ENCODE assay signal across 20 cellular contexts in the genomic region with DNA sequence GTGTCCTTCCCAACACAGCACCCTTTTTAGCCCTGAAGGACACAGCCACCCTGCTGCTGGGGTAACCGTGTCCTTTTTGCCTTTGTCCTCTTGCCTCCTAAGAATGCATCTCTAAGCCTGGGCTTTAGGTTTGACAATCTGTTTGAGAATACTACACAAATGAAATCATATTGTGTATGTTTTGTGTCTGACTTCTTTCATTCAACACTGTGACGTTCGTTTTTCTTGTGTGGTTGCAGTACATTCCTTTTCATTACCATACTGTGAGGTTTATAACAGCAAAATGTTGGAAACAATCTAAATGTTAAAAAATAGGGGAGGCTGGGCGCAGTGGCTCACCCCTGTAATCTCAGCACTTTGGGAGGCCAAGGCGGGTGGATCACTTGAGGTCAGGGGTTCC. TPM values are rescaled to one million over a fixed set of nuclear protein-coding genes. Genes with fewer than 3 reads are reported as not detected.
A peak's percentile ranks its signal among the peaks of the same experiment; 100 is the strongest.
DNase-seq lines count a peak whose midpoint lies in the region; ATAC-seq, FAIRE-seq and TF ChIP-seq lines count a peak whose summit lies in the region.
"Had no signal": no experiment of that assay in that cellular context is flagged by ENCODE, and none has a peak within 500 bp of the region (broad histone marks: within the 10 kb centered on the region; RNA-seq: fewer than 3 reads in every experiment).

No MANE protein-coding gene starts in this region.

- no peak overlapping the region for H2AK9ac ChIP-seq in IMR-90 (replicated peaks; ENCODE audit: low read depth, low read length, poor library complexity)

- CTCF ChIA-PET in IMR-90 (lab: Yijun Ruan, JAX) = no interaction called here
- CTCF ChIA-PET in WTC11 (lab: Charles Lee) = no interaction called here

- dilution Hi-C loops in IMR-90 (cut with HindIII; ENCODE audit: low sequenced_read_pairs, unreplicated experiment) (no loop called here), keratinocyte (cut with MboI; ENCODE audit: extremely low pct_ligation_motif_present, low sequenced_read_pairs) (no loop called here)

- ATAC-seq in IMR-90 (ENCODE audit: low read depth) = peak; percentile 18
- ATAC-seq in WTC11 = no peak
- ATAC-seq in T-helper 17 cell = no peak
- ATAC-seq: GM23338 had no signal

- no peak overlapping the region for H3K18ac ChIP-seq in IMR-90 (ENCODE audit: low read depth, low read length)
- H3K18ac ChIP-seq in mesendoderm (ENCODE audit: low read length) = no peak overlapping the region

- TF ChIP-seq RAD21 in IMR-90 (IDR thresholded peaks at IDR 0.05; ENCODE audit: low read length) = no peak

- H3K9me1 ChIP-seq in IMR-90 (ENCODE audit: insufficient read depth, low read length) = peaks cover 23% of the 10 kb centered on the region
- H3K9me1 ChIP-seq in keratinocyte (ENCODE audit: control insufficient read depth, extremely low read depth, insufficient read depth, low read length) = no peaks in the 10 kb centered on the region

- H2AK5ac ChIP-seq in IMR-90 (ENCODE audit: low read depth, low read length) = 0 out of 2 replicates have a peak overlapping the region, but pooled peaks have one; percentile 43
- H2AK5ac ChIP-seq in mesendoderm (ENCODE audit: low read length) = no peak overlapping the region

- H3K27me3 Mint-ChIP-seq in WTC11 (ENCODE audit: low read depth) (no peaks in the 10 kb centered on the region), T-helper 17 cell (peaks cover 16% of the 10 kb centered on the region)
- H3K27me3 Mint-ChIP-seq: CD4-positive, alpha-beta T cell had no signal

- no peaks in the 10 kb centered on the region for H3K36me3 Mint-ChIP-seq in WTC11
- H3K36me3 Mint-ChIP-seq in T-helper 17 cell (ENCODE audit: low read depth) = peaks cover 4% of the 10 kb centered on the region

- POLR2A ChIA-PET in IMR-90 (lab: Charles Lee; ENCODE audit: unreplicated experiment) (no interaction called here), WTC11 (lab: Charles Lee) (no interaction called here)

- H3K36me3 ChIP-seq in IMR-90 (ENCODE audit: control insufficient read depth, insufficient read depth, low read length) (no peaks in the 10 kb centered on the region), keratinocyte (ENCODE audit: control insufficient read depth in 2 of 2, extremely low read depth in 1 of 2, insufficient read depth in 2 of 2, low read length in 2 of 2) (no peaks in the 10 kb centered on the region), mesendoderm (ENCODE audit: control insufficient read depth, insufficient read depth, low read length) (no peaks in the 10 kb centered on the region)
- H3K36me3 ChIP-seq: BE2C had no signal

- no peak for FAIRE-seq in keratinocyte (lab: Jason Lieb, UNC)
- FAIRE-seq: A204.1, H54 had no signal

- H3K4me1 Mint-ChIP-seq in WTC11 = no peaks in the 10 kb centered on the region; the same call in 1 of the 2 replicates
- peaks cover 32% of the 10 kb centered on the region for H3K4me1 Mint-ChIP-seq in T-helper 17 cell

- no peaks in the 10 kb centered on the region for H3K9me3 Mint-ChIP-seq in WTC11
- H3K9me3 Mint-ChIP-seq: CD4-positive, alpha-beta T cell; GM23338 had no signal

- no TSS peak for BruUV-seq in IMR-90 (replicated peaks; lab: Mats Ljungman, UMichigan)

- H4K8ac ChIP-seq in IMR-90 (ENCODE audit: low read depth in 2 of 2, low read length in 2 of 2) = no peak overlapping the region
- no peak overlapping the region for H4K8ac ChIP-seq in mesendoderm (ENCODE audit: low read depth, low read length)

- H3K56ac ChIP-seq in IMR-90 (ENCODE audit: extremely low read depth, insufficient read depth, low read length) (no peak overlapping the region), mesendoderm (ENCODE audit: low read length) (no peak overlapping the region)

- H2BK15ac ChIP-seq in IMR-90 (ENCODE audit: low read depth, low read length) (0 out of 3 replicates have a peak overlapping the region, but pooled peaks have one; percentile 65), mesendoderm (replicated peaks; ENCODE audit: low read depth) (no peak overlapping the region)

- H3K4me2 ChIP-seq in IMR-90 (ENCODE audit: low read depth, low read length) (no peak overlapping the region), keratinocyte (ENCODE audit: control insufficient read depth, extremely low read depth, insufficient read depth, low read depth, low read length) (no peak overlapping the region), mesendoderm (ENCODE audit: low read length) (no peak overlapping the region)
- H3K4me2 ChIP-seq: GM23338 had no signal

- H3K4ac ChIP-seq in IMR-90 (ENCODE audit: low read depth, low read length) (no peak overlapping the region), mesendoderm (ENCODE audit: low read depth, low read length) (no peak overlapping the region)

- intact Hi-C loops in IMR-90 (cut with micrococcal nuclease) = no loop called here

- H2BK5ac ChIP-seq in IMR-90 (ENCODE audit: low read depth, low read length, poor library complexity, severe bottlenecking) = no peak overlapping the region
- H2BK5ac ChIP-seq in mesendoderm (ENCODE audit: low read length) = no peak overlapping the region

- no peaks in the 10 kb centered on the region for H3K79me1 ChIP-seq in IMR-90 (ENCODE audit: low read depth in 1 of 2, low read length in 2 of 2)
- no peaks in the 10 kb centered on the region for H3K79me1 ChIP-seq in mesendoderm (ENCODE audit: low read length)

- in situ Hi-C loops in IMR-90 (cut with MboI; ENCODE audit: low sequenced_read_pairs) = no loop called here

- H2BK120ac ChIP-seq in IMR-90 (ENCODE audit: low read depth, low read length) = no peak overlapping the region
- H2BK120ac ChIP-seq in mesendoderm (ENCODE audit: low read depth, low read length) = no peak overlapping the region

- no peak overlapping the region for H4K5ac ChIP-seq in IMR-90 (ENCODE audit: low read depth, low read length)
- H4K5ac ChIP-seq in mesendoderm (ENCODE audit: low read length) = no peak overlapping the region

- DNase-seq in IMR-90 = peak; percentile 57
- no peak for DNase-seq in WTC11 (ENCODE audit: low spot score)
- DNase-seq in choroid plexus epithelial cell (ENCODE audit: low read depth) = peak; percentile 37
- no peak for DNase-seq in keratinocyte (ENCODE audit: low read depth, low spot score)
- DNase-seq in mesendoderm = no peak
- DNase-seq in NK-92 (lab: John Stamatoyannopoulos, UW; ENCODE audit: unreplicated experiment) = no peak
- no peak for DNase-seq in CD1c-positive myeloid dendritic cell (ENCODE audit: extremely low spot score)
- DNase-seq in T-helper 17 cell = no peak
- DNase-seq: ACHN; BE2C; C1 segment of cervical spinal cord; Caco-2; CD4-positive, alpha-beta T cell; DMS153; DMS79; GF-D8; HCEC 1CT had no signal

- no peak overlapping the region for H3K14ac ChIP-seq in IMR-90 (replicated peaks; ENCODE audit: low read depth, low read length)

- H3K79me2 ChIP-seq in keratinocyte (ENCODE audit: control insufficient read depth, insufficient read depth, low read length) (no peaks in the 10 kb centered on the region), mesendoderm (ENCODE audit: control insufficient read depth, insufficient read depth, low read length) (no peaks in the 10 kb centered on the region)

- no peak overlapping the region; the same call in 1 of the 2 replicates for H2BK20ac ChIP-seq in IMR-90 (ENCODE audit: low read depth, low read length)

- H3K4me3 ChIP-seq in IMR-90 (ENCODE audit: insufficient read depth, low read depth, low read length) (no peak overlapping the region), choroid plexus epithelial cell (ENCODE audit: low read depth, low read length) (no peak overlapping the region), keratinocyte (ENCODE audit: control insufficient read depth in 2 of 3, extremely low read depth in 1 of 3, insufficient read depth in 2 of 3, low read depth in 1 of 3, low read length in 3 of 3) (no peak overlapping the region), mesendoderm (ENCODE audit: low read length) (no peak overlapping the region)
- H3K4me3 ChIP-seq: GM23338 had no signal

- H3K4me3 Mint-ChIP-seq in WTC11 = no peak overlapping the region
- H3K4me3 Mint-ChIP-seq in T-helper 17 cell = no peak overlapping the region
- H3K4me3 Mint-ChIP-seq: CD4-positive, alpha-beta T cell; GM23338 had no signal

- TF ChIP-seq CTCF in IMR-90 (conservative IDR thresholded peaks at IDR 0.05; ENCODE audit: low read depth, low read length) = no peak
- TF ChIP-seq CTCF in WTC11 (IDR thresholded peaks at IDR 0.05) = no peak
- no peak for TF ChIP-seq CTCF in choroid plexus epithelial cell (conservative IDR thresholded peaks at IDR 0.05; ENCODE audit: low read depth, low read length)
- no peak for TF ChIP-seq CTCF in keratinocyte (optimal IDR thresholded peaks at IDR 0.05 in 1 of 3, IDR thresholded peaks at IDR 0.05 in 1 of 3, conservative IDR thresholded peaks at IDR 0.05 in 1 of 3; ENCODE audit: extremely low read depth in 1 of 3, insufficient read depth in 2 of 3, low read length in 3 of 3)

- H3K4me1 ChIP-seq in IMR-90 (ENCODE audit: control insufficient read depth, insufficient read depth, low read length) = peaks cover 8% of the 10 kb centered on the region
- H3K4me1 ChIP-seq in keratinocyte (ENCODE audit: control insufficient read depth, extremely low read depth, insufficient read depth, low read length) = peaks cover 25% of the 10 kb centered on the region
- no peaks in the 10 kb centered on the region for H3K4me1 ChIP-seq in mesendoderm (ENCODE audit: control insufficient read depth, low read depth, low read length)
- H3K4me1 ChIP-seq: BE2C, Caco-2 had no signal

- no peaks in the 10 kb centered on the region for H3K9me3 ChIP-seq in IMR-90 (ENCODE audit: control insufficient read depth, insufficient read depth, low read length)
- no peaks in the 10 kb centered on the region for H3K9me3 ChIP-seq in keratinocyte (ENCODE audit: control insufficient read depth, low read depth, low read length)
- no peaks in the 10 kb centered on the region for H3K9me3 ChIP-seq in T-helper 17 cell (ENCODE audit: control insufficient read depth, low read length, poor library complexity, severe bottlenecking)
- H3K9me3 ChIP-seq: BE2C, Caco-2 had no signal

- H3K23ac ChIP-seq in IMR-90 (ENCODE audit: low read depth, low read length) = no peak overlapping the region
- no peak overlapping the region for H3K23ac ChIP-seq in mesendoderm (ENCODE audit: low read length)

- no peak overlapping the region for H3K9ac ChIP-seq in IMR-90 (ENCODE audit: low read depth, low read length)
- no peak overlapping the region for H3K9ac ChIP-seq in keratinocyte (ENCODE audit: control insufficient read depth, extremely low read depth, insufficient read depth, low read length)
- H3K9ac ChIP-seq in mesendoderm (ENCODE audit: low read length) = no peak overlapping the region

- WGBS in IMR-90 (ENCODE audit: extremely low coverage in 2 of 2, insufficient read length in 1 of 2), 2 experiments = no CpG with 5 or more reads among the region's 5 CpGs
- no CpG with 5 or more reads among the region's 5 CpGs for WGBS in mesendoderm (ENCODE audit: extremely low coverage, insufficient coverage, low lambda C conversion rate)

- no peaks in the 10 kb centered on the region for H4K20me1 ChIP-seq in IMR-90 (ENCODE audit: insufficient read depth, low read length)
- no peaks in the 10 kb centered on the region for H4K20me1 ChIP-seq in keratinocyte (ENCODE audit: control insufficient read depth, extremely low read depth, insufficient read depth, low read length)

- H4K91ac ChIP-seq in IMR-90 (ENCODE audit: insufficient read depth, low read depth, low read length) = no peak overlapping the region

- peak overlapping the region; percentile 58; the same call in 1 of the 2 replicates for H3K27ac Mint-ChIP-seq in WTC11
- no peak overlapping the region for H3K27ac Mint-ChIP-seq in T-helper 17 cell
- H3K27ac Mint-ChIP-seq: CD4-positive, alpha-beta T cell; GM23338 had no signal

- TF ChIP-seq POLR2A in IMR-90 (IDR thresholded peaks at IDR 0.05; ENCODE audit: low read depth, low read length) = no peak

- H3K27ac ChIP-seq in IMR-90 (ENCODE audit: insufficient read depth, low read length) = no peak overlapping the region
- no peak overlapping the region for H3K27ac ChIP-seq in keratinocyte (ENCODE audit: control insufficient read depth, insufficient read depth, low read length)
- no peak overlapping the region for H3K27ac ChIP-seq in mesendoderm (ENCODE audit: low read depth, low read length)

- H3K27me3 ChIP-seq in IMR-90 (ENCODE audit: control insufficient read depth, insufficient read depth, low read length) (peaks cover 3% of the 10 kb centered on the region; the same call in 1 of the 2 replicates), keratinocyte (ENCODE audit: control insufficient read depth, extremely low read depth, insufficient read depth, low read length) (no peaks in the 10 kb centered on the region), mesendoderm (ENCODE audit: insufficient read depth, low read length, poor library complexity) (no peaks in the 10 kb centered on the region)
- H3K27me3 ChIP-seq: BE2C had no signal

- H2AFZ ChIP-seq in IMR-90 (replicated peaks; ENCODE audit: low read length, poor library complexity) (peak overlapping the region; percentile 56), keratinocyte (ENCODE audit: control insufficient read depth, low read length) (peak overlapping the region; percentile 13)
- H2AFZ ChIP-seq: GM23338 had no signal

RNA-seq across cellular contexts. Expression of a gene that starts 11.2 kb away (rescaled TPM):
- 0.18 and 0.28 TPM in 2 replicates for total RNA-seq in IMR-90 (2012; rRNA removed)
- 0.09 and 0.14 TPM in 2 replicates for polyA plus RNA-seq in IMR-90 (2012; rRNA removed)
- 0.08 and 0.10 TPM in 2 replicates for polyA plus RNA-seq in IMR-90 (2012; cell fraction: cytosol; rRNA removed)
- polyA plus RNA-seq in IMR-90 (2012; cell fraction: nucleus; rRNA removed; ENCODE audit: low replicate concordance) = 0.36 and 0.39 TPM in 2 replicates
- 0.73 to 1.3 TPM (median 1.1 TPM) in 3 replicates for total RNA-seq in WTC11 (2021)
- 0.44 to 3.4 TPM (median 1.5 TPM) in 3 replicates for polyA plus RNA-seq in keratinocyte
- polyA plus RNA-seq in keratinocyte (2011; ENCODE audit: low read depth) = 61.1 TPM
- 0.47 and 0.81 TPM in 2 replicates for polyA plus RNA-seq in keratinocyte (2011; cell fraction: cytosol; rRNA removed)
- polyA plus RNA-seq in keratinocyte (2011; cell fraction: nucleus; rRNA removed) = 0.92 and 3.1 TPM in 2 replicates
- 3.2 and 228 TPM in 2 replicates for polyA plus RNA-seq in keratinocyte (2012; ENCODE audit: low replicate concordance)
- polyA minus RNA-seq in keratinocyte = 0.86 to 3.5 TPM (median 1.7 TPM) in 3 replicates
- 0.96 TPM for polyA minus RNA-seq in keratinocyte (2011; cell fraction: cytosol; rRNA and poly(A)+ RNA removed)
- polyA minus RNA-seq in keratinocyte (2011; cell fraction: nucleus; rRNA and poly(A)+ RNA removed) = 3.3 and 6.2 TPM in 2 replicates
- 0.32 TPM for polyA plus RNA-seq in mesendoderm (2013, experiment 1 of 2)
- polyA plus RNA-seq in mesendoderm (2013, experiment 2 of 2) = 0.29 TPM
- 1 to 10 TPM; 1.1 to 1.7 TPM for total RNA-seq in T-helper 17 cell

RNA-seq across cellular contexts. Expression of a gene that starts 35.3 kb away (rescaled TPM):
- total RNA-seq in IMR-90 (2012; rRNA removed) (2.0 and 3.1 TPM in 2 replicates), WTC11 (2021) (1.5 to 2.3 TPM (median 1.6 TPM) in 3 replicates), T-helper 17 cell (10 to 100 TPM; 45.0 to 46.2 TPM)
- polyA plus RNA-seq in IMR-90 (2012; rRNA removed) (3.7 TPM in 2 replicates), keratinocyte (7.8 to 15.9 TPM (median 14.6 TPM) in 3 replicates)
- polyA plus RNA-seq in IMR-90 (2012; cell fraction: cytosol; rRNA removed) = 1.5 and 1.6 TPM in 2 replicates
- 3.8 and 11.5 TPM in 2 replicates for polyA plus RNA-seq in IMR-90 (2012; cell fraction: nucleus; rRNA removed; ENCODE audit: low replicate concordance)
- polyA plus RNA-seq in keratinocyte (2011; ENCODE audit: low read depth) = 93.2 TPM
- polyA plus RNA-seq in keratinocyte (2011; cell fraction: cytosol; rRNA removed) = 5.9 and 11.0 TPM in 2 replicates
- polyA plus RNA-seq in keratinocyte (2011; cell fraction: nucleus; rRNA removed) = 24.3 and 31.4 TPM in 2 replicates
- 4.0 and 29.3 TPM in 2 replicates for polyA plus RNA-seq in keratinocyte (2012; ENCODE audit: low replicate concordance)
- polyA minus RNA-seq in keratinocyte = 12.2 to 18.0 TPM (median 13.0 TPM) in 3 replicates
- 7.7 TPM for polyA minus RNA-seq in keratinocyte (2011; cell fraction: cytosol; rRNA and poly(A)+ RNA removed)
- 14.7 and 20.2 TPM in 2 replicates for polyA minus RNA-seq in keratinocyte (2011; cell fraction: nucleus; rRNA and poly(A)+ RNA removed)
- polyA plus RNA-seq in mesendoderm (2013, experiment 1 of 2) = 2.1 TPM
- 1.8 TPM for polyA plus RNA-seq in mesendoderm (2013, experiment 2 of 2)

RNA-seq across cellular contexts. Expression of a gene that starts 56.5 kb away (rescaled TPM):
- 8.8 and 36.1 TPM in 2 replicates for total RNA-seq in IMR-90 (2012; rRNA removed)
- polyA plus RNA-seq in IMR-90 (2012; rRNA removed) = 41.5 and 48.3 TPM in 2 replicates
- polyA plus RNA-seq in IMR-90 (2012; cell fraction: cytosol; rRNA removed) = 7.2 and 8.6 TPM in 2 replicates
- polyA plus RNA-seq in IMR-90 (2012; cell fraction: nucleus; rRNA removed; ENCODE audit: low replicate concordance) = 3.1 and 16.7 TPM in 2 replicates
- 38.4 to 45.9 TPM (median 39.9 TPM) in 3 replicates for total RNA-seq in WTC11 (2021)
- 21.5 to 41.1 TPM (median 35.7 TPM) in 3 replicates for polyA plus RNA-seq in keratinocyte
- 31.7 TPM for polyA plus RNA-seq in keratinocyte (2011; ENCODE audit: low read depth)
- polyA plus RNA-seq in keratinocyte (2011; cell fraction: cytosol; rRNA removed) = 29.9 and 36.6 TPM in 2 replicates
- 25.0 and 32.2 TPM in 2 replicates for polyA plus RNA-seq in keratinocyte (2011; cell fraction: nucleus; rRNA removed)
- polyA plus RNA-seq in keratinocyte (2012; ENCODE audit: low replicate concordance) = 27.2 and 37.6 TPM in 2 replicates
- 2.6 to 5.7 TPM (median 3.3 TPM) in 3 replicates for polyA minus RNA-seq in keratinocyte
- 18.0 TPM for polyA minus RNA-seq in keratinocyte (2011; cell fraction: cytosol; rRNA and poly(A)+ RNA removed)
- polyA minus RNA-seq in keratinocyte (2011; cell fraction: nucleus; rRNA and poly(A)+ RNA removed) = 4.3 and 10.0 TPM in 2 replicates
- 99.0 TPM for polyA plus RNA-seq in mesendoderm (2013, experiment 1 of 2)
- 97.4 TPM for polyA plus RNA-seq in mesendoderm (2013, experiment 2 of 2)
- 10 to 100 TPM; 33.5 to 38.6 TPM for total RNA-seq in T-helper 17 cell

Comparison
In these comparisons a context has a peak if more than half of its experiments do, and no peak if none do; other contexts are left out.
1. DNase-seq: peak in IMR-90 (single experiment) and choroid plexus epithelial cell (single experiment); none in WTC11 (single experiment), keratinocyte (single experiment), mesendoderm (single experiment), NK-92 (single experiment), CD1c-positive myeloid dendritic cell (single experiment) and T-helper 17 cell (0 of 3).
2. RNA of a gene that starts 35.3 kb away (total RNA-seq): 45.0 to 46.2 TPM in T-helper 17 cell; 2.0 to 3.1 TPM in IMR-90 and 1.5 to 2.3 TPM in WTC11; every median in the first group is over 10 times any median in the second.